Comparison of ENCODE assay signal across 29 cellular contexts in genomic region chr1:193199940-193200339, GRCh38. TPM values are rescaled to one million over a fixed set of nuclear protein-coding genes. Genes with fewer than 3 reads are reported as not detected.
"Had no signal": no experiment of that assay in that cellular context is flagged by ENCODE, and none has a peak within 500 bp of the region (broad histone marks: within the 10 kb centered on the region; RNA-seq: fewer than 3 reads in every experiment).

No MANE protein-coding gene starts in this region.

- H3K27ac ChIP-seq: neural progenitor cell, ovary, parathyroid adenoma, psoas muscle, skin epidermis, spleen, suprapubic skin, testis, tibial artery, transverse colon, upper lobe of right lung, uterus had no signal

- H3K27me3 ChIP-seq: neural progenitor cell, ovary, spleen, suprapubic skin, testis, tibial artery, transverse colon, upper lobe of right lung, uterus had no signal

- H3K9ac ChIP-seq: neural progenitor cell, parathyroid adenoma had no signal

- H3K4me1 ChIP-seq: neural progenitor cell, parathyroid adenoma, psoas muscle, suprapubic skin, testis, upper lobe of right lung, uterus had no signal

- H3K36me3 ChIP-seq: neural progenitor cell, ovary, transverse colon, upper lobe of right lung, uterus had no signal

- H3K4me2 ChIP-seq: neural progenitor cell, smooth muscle cell had no signal

- DNase-seq: natural killer cell; occipital lobe; ovary; posterior cingulate gyrus; psoas muscle; right cardiac atrium; spleen; stimulated activated CD4-positive, alpha-beta T cell treated with anti-CD3 and anti-CD28 coated beads, Interleukin-12 subunit alpha, Interleukin-12 subunit beta, amount 100 ng/mL, for 4 hours; stimulated activated CD4-positive, alpha-beta T cell treated with anti-CD3 and anti-CD28 coated beads, Interleukin-1b, Interleukin-23, amount 100 ng/mL, for 48 hours; stimulated activated CD4-positive, alpha-beta T cell treated with anti-CD3 and anti-CD28 coated beads, Interleukin-4, amount 100 ng/mL, for 1 hour; stimulated activated CD4-positive, alpha-beta T cell treated with anti-CD3 and anti-CD28 coated beads, Interleukin-4, amount 100 ng/mL, for 4 hours; stimulated activated CD8-positive, alpha-beta memory T cell treated with anti-CD3 and anti-CD28 coated beads, Interleukin-4, amount 100 ng/mL, for 48 hours; stimulated activated naive CD4-positive, alpha-beta T cell; stimulated activated naive CD8-positive, alpha-beta T cell treated with anti-CD3 and anti-CD28 coated beads, Interleukin-15, amount 100 ng/mL, for 72 hours; stimulated activated naive CD8-positive, alpha-beta T cell treated with anti-CD3 and anti-CD28 coated beads, Interleukin-15, Interleukin-2, amounts not matched to agents 100 U/mL and 50 U/mL, for 24 hours; substantia nigra; testis; tibial artery; transverse colon; upper lobe of right lung; uterus had no signal

- H3K4me3 ChIP-seq: neural progenitor cell, ovary, psoas muscle, skin epidermis, smooth muscle cell, spleen, suprapubic skin, testis, tibial artery, transverse colon, upper lobe of right lung, uterus had no signal

- H3K9me3 ChIP-seq: ovary, psoas muscle, spleen, suprapubic skin, testis, tibial artery, transverse colon, upper lobe of right lung, uterus had no signal

- ATAC-seq: psoas muscle; right cardiac atrium; sciatic nerve; stimulated activated memory B cell treated with anti-CD40 and anti-IgM and Interleukin-4, amounts not matched to agents 10 μg/mL and 1 μg/mL and 100 μg/mL, for 72 hours; stimulated activated naive CD8-positive, alpha-beta T cell treated with anti-CD3 and anti-CD28 coated beads, Interleukin-15, amount 100 ng/mL, for 72 hours; stimulated activated naive CD8-positive, alpha-beta T cell treated with anti-CD3 and anti-CD28 coated beads, Interleukin-15, Interleukin-2, amounts not matched to agents 100 U/mL and 50 U/mL, for 24 hours; upper lobe of right lung had no signal

- H2AFZ ChIP-seq: neural progenitor cell, parathyroid adenoma had no signal

RNA-seq across cellular contexts. Expression of gene B3GALT2, which starts 13.5 kb away (rescaled TPM):
- total RNA-seq: natural killer cell, renal cortical epithelial cell, smooth muscle cell had no signal
- polyA plus RNA-seq: smooth muscle cell had no signal
